14 cellular contexts compared by ENCODE assay signal in genomic region chr14:55661029-55661428, GRCh38.
"Had no signal": no experiment of that assay in that cellular context is flagged by ENCODE, and none has a peak within 500 bp of the region (broad histone marks: within the 10 kb centered on the region; RNA-seq: fewer than 3 reads in every experiment).

No MANE protein-coding gene starts in this region.

- H3K4me1 Mint-ChIP-seq: neural progenitor cell had no signal

- H3K27me3 Mint-ChIP-seq: natural killer cell treated with Interleukin-12 subunit alpha and Interleukin-12 subunit beta and Interleukin-15 and Interleukin-18, amount 100 ng/mL, for 72 hours had no signal

- H3K27ac ChIP-seq: neural progenitor cell, ovary, sigmoid colon had no signal

- H3K27ac Mint-ChIP-seq: natural killer cell treated with Interleukin-12 subunit alpha and Interleukin-12 subunit beta and Interleukin-15 and Interleukin-18, amount 100 ng/mL, for 72 hours; neural progenitor cell had no signal

- H3K4me3 Mint-ChIP-seq: immature natural killer cell; natural killer cell treated with Interleukin-12 subunit alpha and Interleukin-12 subunit beta and Interleukin-15 and Interleukin-18, amount 100 ng/mL, for 72 hours; neural progenitor cell had no signal

- H3K9me3 Mint-ChIP-seq: immature natural killer cell; natural killer cell treated with Interleukin-12 subunit alpha and Interleukin-12 subunit beta and Interleukin-15 and Interleukin-18, amount 100 ng/mL, for 72 hours; neural progenitor cell had no signal

- H3K9me3 ChIP-seq: ovary, sigmoid colon had no signal

- H3K4me2 ChIP-seq: neural progenitor cell had no signal

- H3K4me1 ChIP-seq: neural progenitor cell had no signal

- H2AFZ ChIP-seq: neural progenitor cell had no signal

- H3K36me3 ChIP-seq: ovary had no signal

- ATAC-seq: esophagus mucosa; left colon; natural killer cell treated with Interleukin-12 subunit alpha and Interleukin-12 subunit beta and Interleukin-15 and Interleukin-18, amount 100 ng/mL, for 72 hours had no signal

- H3K9ac ChIP-seq: neural progenitor cell had no signal

- H3K27me3 ChIP-seq: neural progenitor cell, ovary, sigmoid colon had no signal

- DNase-seq: effector memory CD4-positive, alpha-beta T cell; immature natural killer cell; left colon; midbrain; nucleus accumbens; ovary; sigmoid colon; small intestine; stimulated activated CD4-positive, alpha-beta T cell treated with anti-CD3 and anti-CD28 coated beads, Interleukin-2, amount 100 ng/mL, for 48 hours; stimulated activated naive CD4-positive, alpha-beta T cell treated with Interleukin-2 at 50 U/mL for 16 hours; trophoblast cell had no signal

- H3K4me3 ChIP-seq: neural progenitor cell, ovary, sigmoid colon had no signal
